In the genomic region with DNA sequence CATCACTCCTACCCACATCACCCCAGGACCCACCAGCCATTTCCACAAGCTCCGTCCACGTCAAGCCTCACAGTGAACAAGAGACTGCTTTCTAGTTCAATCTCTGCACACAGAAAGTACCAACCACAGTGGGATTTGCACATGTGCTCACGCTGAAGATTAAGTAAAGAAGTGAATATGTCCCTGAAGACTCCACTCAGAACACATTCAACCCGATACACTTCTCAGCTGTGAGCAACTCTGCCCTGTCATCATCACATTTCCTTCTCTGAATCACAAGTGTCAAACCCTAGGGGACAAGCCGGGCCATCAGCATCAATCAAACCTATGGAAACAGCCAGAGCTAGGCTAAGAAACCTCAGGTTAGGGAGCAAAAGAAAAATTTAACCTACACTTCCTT, we compare ENCODE assay signal across 1 cellular context.
TF ChIP-seq lines count a peak whose summit lies in the region.

No MANE protein-coding gene starts in this region.

TF ChIP-seq in HepG2, 621 proteins besides CTCF, POLR2A, EP300 and RAD21 (continued from another document):
- no peak for TF ChIP-seq ZNF775 (CRISPR knock-in tag; IDR thresholded peaks at IDR 0.05; ENCODE audit: borderline replicate concordance)
- no peak for TF ChIP-seq ZNF441 (CRISPR knock-in tag; IDR thresholded peaks at IDR 0.05; ENCODE audit: borderline replicate concordance)
- TF ChIP-seq RXRB (CRISPR knock-in tag; IDR thresholded peaks at IDR 0.05; ENCODE audit: borderline replicate concordance): no peak
- TF ChIP-seq, protein P1, sequence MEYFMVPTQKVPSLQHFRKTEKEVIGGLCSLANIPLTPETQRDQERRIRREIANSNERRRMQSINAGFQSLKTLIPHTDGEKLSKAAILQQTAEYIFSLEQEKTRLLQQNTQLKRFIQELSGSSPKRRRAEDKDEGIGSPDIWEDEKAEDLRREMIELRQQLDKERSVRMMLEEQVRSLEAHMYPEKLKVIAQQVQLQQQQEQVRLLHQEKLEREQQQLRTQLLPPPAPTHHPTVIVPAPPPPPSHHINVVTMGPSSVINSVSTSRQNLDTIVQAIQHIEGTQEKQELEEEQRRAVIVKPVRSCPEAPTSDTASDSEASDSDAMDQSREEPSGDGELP (IDR thresholded peaks at IDR 0.05; ENCODE audit: borderline replicate concordance, low read depth): no peak
- no peak for TF ChIP-seq NONO (IDR thresholded peaks at IDR 0.05)
- TF ChIP-seq NONO (CRISPR knock-in tag; conservative IDR thresholded peaks at IDR 0.05): no peak
- TF ChIP-seq, protein P2, sequence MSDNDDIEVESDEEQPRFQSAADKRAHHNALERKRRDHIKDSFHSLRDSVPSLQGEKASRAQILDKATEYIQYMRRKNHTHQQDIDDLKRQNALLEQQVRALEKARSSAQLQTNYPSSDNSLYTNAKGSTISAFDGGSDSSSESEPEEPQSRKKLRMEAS (IDR thresholded peaks at IDR 0.05): no peak
- TF ChIP-seq, protein P3, sequence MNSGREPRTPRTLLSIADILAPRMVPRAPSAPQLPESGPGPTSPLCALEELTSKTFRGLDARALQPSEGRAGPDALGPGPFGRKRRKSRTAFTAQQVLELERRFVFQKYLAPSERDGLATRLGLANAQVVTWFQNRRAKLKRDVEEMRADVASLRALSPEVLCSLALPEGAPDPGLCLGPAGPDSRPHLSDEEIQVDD (CRISPR knock-in tag; IDR thresholded peaks at IDR 0.05; ENCODE audit: borderline replicate concordance): no peak
- no peak for TF ChIP-seq ZNF251 (CRISPR knock-in tag; IDR thresholded peaks at IDR 0.05)
- no peak for TF ChIP-seq LCORL (IDR thresholded peaks at IDR 0.05)
- TF ChIP-seq LCORL (CRISPR knock-in tag; IDR thresholded peaks at IDR 0.05): no peak
- no peak for TF ChIP-seq SUZ12 (IDR thresholded peaks at IDR 0.05; ENCODE audit: low read depth, low read length)
- no peak for TF ChIP-seq ATRX (CRISPR knock-in tag; IDR thresholded peaks at IDR 0.05; ENCODE audit: borderline replicate concordance)
- TF ChIP-seq, protein P4, sequence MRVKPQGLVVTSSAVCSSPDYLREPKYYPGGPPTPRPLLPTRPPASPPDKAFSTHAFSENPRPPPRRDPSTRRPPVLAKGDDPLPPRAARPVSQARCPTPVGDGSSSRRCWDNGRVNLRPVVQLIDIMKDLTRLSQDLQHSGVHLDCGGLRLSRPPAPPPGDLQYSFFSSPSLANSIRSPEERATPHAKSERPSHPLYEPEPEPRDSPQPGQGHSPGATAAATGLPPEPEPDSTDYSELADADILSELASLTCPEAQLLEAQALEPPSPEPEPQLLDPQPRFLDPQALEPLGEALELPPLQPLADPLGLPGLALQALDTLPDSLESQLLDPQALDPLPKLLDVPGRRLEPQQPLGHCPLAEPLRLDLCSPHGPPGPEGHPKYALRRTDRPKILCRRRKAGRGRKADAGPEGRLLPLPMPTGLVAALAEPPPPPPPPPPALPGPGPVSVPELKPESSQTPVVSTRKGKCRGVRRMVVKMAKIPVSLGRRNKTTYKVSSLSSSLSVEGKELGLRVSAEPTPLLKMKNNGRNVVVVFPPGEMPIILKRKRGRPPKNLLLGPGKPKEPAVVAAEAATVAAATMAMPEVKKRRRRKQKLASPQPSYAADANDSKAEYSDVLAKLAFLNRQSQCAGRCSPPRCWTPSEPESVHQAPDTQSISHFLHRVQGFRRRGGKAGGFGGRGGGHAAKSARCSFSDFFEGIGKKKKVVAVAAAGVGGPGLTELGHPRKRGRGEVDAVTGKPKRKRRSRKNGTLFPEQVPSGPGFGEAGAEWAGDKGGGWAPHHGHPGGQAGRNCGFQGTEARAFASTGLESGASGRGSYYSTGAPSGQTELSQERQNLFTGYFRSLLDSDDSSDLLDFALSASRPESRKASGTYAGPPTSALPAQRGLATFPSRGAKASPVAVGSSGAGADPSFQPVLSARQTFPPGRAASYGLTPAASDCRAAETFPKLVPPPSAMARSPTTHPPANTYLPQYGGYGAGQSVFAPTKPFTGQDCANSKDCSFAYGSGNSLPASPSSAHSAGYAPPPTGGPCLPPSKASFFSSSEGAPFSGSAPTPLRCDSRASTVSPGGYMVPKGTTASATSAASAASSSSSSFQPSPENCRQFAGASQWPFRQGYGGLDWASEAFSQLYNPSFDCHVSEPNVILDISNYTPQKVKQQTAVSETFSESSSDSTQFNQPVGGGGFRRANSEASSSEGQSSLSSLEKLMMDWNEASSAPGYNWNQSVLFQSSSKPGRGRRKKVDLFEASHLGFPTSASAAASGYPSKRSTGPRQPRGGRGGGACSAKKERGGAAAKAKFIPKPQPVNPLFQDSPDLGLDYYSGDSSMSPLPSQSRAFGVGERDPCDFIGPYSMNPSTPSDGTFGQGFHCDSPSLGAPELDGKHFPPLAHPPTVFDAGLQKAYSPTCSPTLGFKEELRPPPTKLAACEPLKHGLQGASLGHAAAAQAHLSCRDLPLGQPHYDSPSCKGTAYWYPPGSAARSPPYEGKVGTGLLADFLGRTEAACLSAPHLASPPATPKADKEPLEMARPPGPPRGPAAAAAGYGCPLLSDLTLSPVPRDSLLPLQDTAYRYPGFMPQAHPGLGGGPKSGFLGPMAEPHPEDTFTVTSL (CRISPR knock-in tag; IDR thresholded peaks at IDR 0.05; ENCODE audit: borderline replicate concordance): no peak
- TF ChIP-seq ARHGAP35 (CRISPR knock-in tag; IDR thresholded peaks at IDR 0.05; ENCODE audit: borderline replicate concordance): no peak
